15 cellular contexts compared by ENCODE assay signal in genomic region chrX:40150503-40150902, GRCh38. TPM values are rescaled to one million over a fixed set of nuclear protein-coding genes. Genes with fewer than 3 reads are reported as not detected.
DNase-seq lines count a peak whose midpoint lies in the region; ATAC-seq, FAIRE-seq and TF ChIP-seq lines count a peak whose summit lies in the region.
"Had no signal": no experiment of that assay in that cellular context is flagged by ENCODE, and none has a peak within 500 bp of the region (broad histone marks: within the 10 kb centered on the region; RNA-seq: fewer than 3 reads in every experiment).

No MANE protein-coding gene starts in this region.

- POLR2A ChIA-PET in PC-3 (lab: Charles Lee; ENCODE audit: unreplicated experiment): interaction anchor here (0.6 kb wide), 1 partner anchor 54 kb away, joined by 3 read pairs; no protein-coding TSS in a partner anchor

- no peak overlapping the region for H2AFZ ChIP-seq in PC-3 (ENCODE audit: low read length)

- no peaks in the 10 kb centered on the region for H3K9me2 ChIP-seq in PC-3 (replicated peaks; ENCODE audit: low read length)

- peak overlapping the region in 9 of 11 experiments; percentile 80 to 93 (median 91); a peak in 17 of 22 replicates for H3K27ac ChIP-seq in BLaER1 treated with 17β-estradiol and CSF1 and Interleukin-3, amounts not matched to agents 10 nM and 100 nM
- no peak overlapping the region for H3K27ac ChIP-seq in PC-3 (ENCODE audit: low read length)
- H3K27ac ChIP-seq: tibial nerve had no signal

- H3K27me3 ChIP-seq in BLaER1 treated with 17β-estradiol and CSF1 and Interleukin-3, amounts not matched to agents 10 nM and 100 nM: no peaks in the 10 kb centered on the region; a peak in 1 of 22 replicates
- H3K27me3 ChIP-seq in PC-3 (ENCODE audit: low read length) (no peaks in the 10 kb centered on the region), kidney epithelial cell (ENCODE audit: control insufficient read depth, insufficient read depth, low read length) (peaks cover 53% of the 10 kb centered on the region)

- no peaks in the 10 kb centered on the region for H3K36me3 ChIP-seq in BLaER1 treated with 17β-estradiol and CSF1 and Interleukin-3, amounts not matched to agents 10 nM and 100 nM
- no peaks in the 10 kb centered on the region for H3K36me3 ChIP-seq in PC-3 (ENCODE audit: low read depth, low read length)
- no peaks in the 10 kb centered on the region for H3K36me3 ChIP-seq in kidney epithelial cell (ENCODE audit: control insufficient read depth, insufficient read depth, low read length)
- H3K36me3 ChIP-seq: heart right ventricle, tibial nerve had no signal

- TF ChIP-seq CTCF in PC-3 (conservative IDR thresholded peaks at IDR 0.05; ENCODE audit: low read depth, low read length) (no peak; the same call in 1 of the 2 replicates), kidney epithelial cell (IDR thresholded peaks at IDR 0.05; ENCODE audit: insufficient read depth, low read length, poor library complexity, severe bottlenecking) (peak; percentile 5)

- H3K4me3 ChIP-seq in BLaER1 treated with 17β-estradiol and CSF1 and Interleukin-3, amounts not matched to agents 10 nM and 100 nM: peak overlapping the region in 6 of 10 experiments; percentile 60 to 72 (median 64); a peak in 11 of 20 replicates
- no peak overlapping the region for H3K4me3 ChIP-seq in PC-3 (ENCODE audit: low read length)
- H3K4me3 ChIP-seq in kidney epithelial cell (ENCODE audit: low read depth, low read length): no peak overlapping the region
- H3K4me3 ChIP-seq: heart right ventricle, tibial nerve had no signal

- peak overlapping the region in 9 of 11 experiments; percentile 76 to 95 (median 92); a peak in 17 of 22 replicates for H3K9ac ChIP-seq in BLaER1 treated with 17β-estradiol and CSF1 and Interleukin-3, amounts not matched to agents 10 nM and 100 nM
- no peak overlapping the region for H3K9ac ChIP-seq in PC-3 (ENCODE audit: low read length)

- no peak for ATAC-seq in PC-3
- ATAC-seq: activated CD4-positive, CD25-positive, alpha-beta regulatory T cell treated with anti-CD3 and anti-CD28 coated beads, Interleukin-2, amount 50 U/mL, for 24 hours; heart right ventricle; stimulated activated naive B cell treated with anti-CD40 and anti-IgM and Interleukin-4, amounts not matched to agents 10 μg/mL and 1 μg/mL and 100 μg/mL, for 72 hours; T-helper 17 cell had no signal

- CTCF ChIA-PET in PC-3 (lab: Charles Lee): interaction anchor here (0.6 kb wide), 1 partner anchor 66 kb away, joined by 7 read pairs; no protein-coding TSS in a partner anchor

- no TSS peak for BruUV-seq in PC-3 (replicated peaks; lab: Mats Ljungman, UMichigan)

- no peaks in the 10 kb centered on the region for H4K20me1 ChIP-seq in BLaER1 treated with 17β-estradiol and CSF1 and Interleukin-3, amounts not matched to agents 10 nM and 100 nM
- H4K20me1 ChIP-seq in PC-3 (ENCODE audit: low read length): no peaks in the 10 kb centered on the region

- intact Hi-C loops in PC-3 (cut with micrococcal nuclease): loop anchor here (5.0 kb wide), 2 partner anchors 58 to 338 kb away; no protein-coding TSS in a partner anchor

- H3K79me2 ChIP-seq in PC-3 (ENCODE audit: low read length): no peaks in the 10 kb centered on the region

- peaks cover 22 to 61% (median 52%) of the 10 kb centered on the region in 11 experiments; a peak in 21 of 22 replicates for H3K9me3 ChIP-seq in BLaER1 treated with 17β-estradiol and CSF1 and Interleukin-3, amounts not matched to agents 10 nM and 100 nM (replicated peaks in 1 of 11)
- H3K9me3 ChIP-seq in PC-3 (ENCODE audit: low read length): no peaks in the 10 kb centered on the region
- H3K9me3 ChIP-seq: heart right ventricle, tibial nerve had no signal

- no peaks in the 10 kb centered on the region for H3F3A ChIP-seq in PC-3 (ENCODE audit: low read length, unreplicated experiment)

- DNase-seq in GM19239 (ENCODE audit: insufficient read length, low spot score) (no peak), PC-3 (peak; percentile 32), kidney epithelial cell (ENCODE audit: low read depth) (no peak), H4 (ENCODE audit: low spot score) (no peak), NCI-H1092 treated with DMSO at 0.1 percent for 48 hours (lab: John Stamatoyannopoulos, UW) (no peak), AG20443 (ENCODE audit: low spot score) (no peak)
- DNase-seq: caudate nucleus; heart right ventricle; NCI-H1105; stimulated activated CD4-positive, alpha-beta T cell treated with anti-CD3 and anti-CD28 coated beads, Interleukin-15, amount 100 ng/mL, for 24 hours; stimulated activated naive B cell treated with anti-CD40 and anti-IgM and Interleukin-4, amounts not matched to agents 10 μg/mL and 1 μg/mL and 100 μg/mL, for 72 hours; T-helper 17 cell had no signal

- peaks cover 61 to 71% (median 68%) of the 10 kb centered on the region in 10 experiments for H3K4me1 ChIP-seq in BLaER1 treated with 17β-estradiol and CSF1 and Interleukin-3, amounts not matched to agents 10 nM and 100 nM
- H3K4me1 ChIP-seq in PC-3 (ENCODE audit: insufficient read depth, low read length): peaks cover 39% of the 10 kb centered on the region

- peak; percentile 89 for FAIRE-seq in GM19239 (lab: Jason Lieb, UNC)

- H3K4me2 ChIP-seq in BLaER1 treated with 17β-estradiol and CSF1 and Interleukin-3, amounts not matched to agents 10 nM and 100 nM: peak overlapping the region; percentile 77 to 98 (median 93)
- no peak overlapping the region for H3K4me2 ChIP-seq in PC-3 (ENCODE audit: low read length)

RNA-seq across cellular contexts. Expression of gene BCOR, which starts 52.7 kb away (rescaled TPM):
- total RNA-seq in PC-3 (2014; rRNA removed) (21.8 and 41.9 TPM in 2 replicates), kidney epithelial cell (28.5 and 29.5 TPM in 2 replicates)
- total RNA-seq in H4 (2014; rRNA removed; shearing (Covaris generic)): 22.8 and 23.8 TPM in 2 replicates

Comparison
In these comparisons a context has a peak if more than half of its experiments do, and no peak if none do; other contexts are left out.
1. H3K4me3 ChIP-seq: peak in BLaER1 treated with 17β-estradiol and CSF1 and Interleukin-3, amounts not matched to agents 10 nM and 100 nM (6 of 10); none in PC-3 (single experiment) and kidney epithelial cell (single experiment).